ENCODE assay signal across 1 cellular context in genomic region chr5:63596254-63596653, GRCh38.
TF ChIP-seq lines count a peak whose summit lies in the region.

No MANE protein-coding gene starts in this region.

TF ChIP-seq in HepG2, 621 proteins besides CTCF, POLR2A, EP300 and RAD21 (continued from another document):
- no peak for TF ChIP-seq RNF219 (CRISPR knock-in tag; IDR thresholded peaks at IDR 0.05)
- peak; percentile 95 for TF ChIP-seq ZNF317 (CRISPR knock-in tag; IDR thresholded peaks at IDR 0.05)
- TF ChIP-seq ATF5 (CRISPR knock-in tag; IDR thresholded peaks at IDR 0.05; ENCODE audit: low read depth): no peak
- no peak for TF ChIP-seq TMF1 (CRISPR knock-in tag; IDR thresholded peaks at IDR 0.05; ENCODE audit: low read depth)
- TF ChIP-seq MED13 (CRISPR knock-in tag; IDR thresholded peaks at IDR 0.05): no peak
- no peak for TF ChIP-seq TOPORS (CRISPR knock-in tag; IDR thresholded peaks at IDR 0.05)
TF ChIP-seq in HepG2: peak in this region for 1.
